In genomic region chr7:92134271-92135099, GRCh38 we compare ENCODE assay signal across 1 cellular context.
TF ChIP-seq lines count a peak whose summit lies in the region.

Gene CYP51A1 (minus strand): TSS chr7:92134477. CDS start chr7:92134364, 113 bp downstream.

TF ChIP-seq in HepG2, 621 proteins besides CTCF, POLR2A, EP300 and RAD21 (continued from another document and continues in another):
- TF ChIP-seq THRA (CRISPR knock-in tag; IDR thresholded peaks at IDR 0.05; ENCODE audit: borderline replicate concordance): no peak; the same call in 1 of the 2 replicates
- peak in 1 of 2 experiments; percentile 92; a peak in 2 of 4 replicates for TF ChIP-seq KLF16 (CRISPR knock-in tag; IDR thresholded peaks at IDR 0.05)
- TF ChIP-seq ZNF468 (CRISPR knock-in tag; IDR thresholded peaks at IDR 0.05): no peak
- peak; percentile 86; the same call in 1 of the 2 replicates for TF ChIP-seq DR1 (CRISPR knock-in tag; IDR thresholded peaks at IDR 0.05)
- TF ChIP-seq HNRNPK (IDR thresholded peaks at IDR 0.05; ENCODE audit: low read depth, low read length, poor library complexity, severe bottlenecking): no peak
- no peak for TF ChIP-seq SUZ12 (IDR thresholded peaks at IDR 0.05; ENCODE audit: low read depth, low read length)
- no peak; the same call in 1 of the 2 replicates for TF ChIP-seq ARID2 (CRISPR knock-in tag; IDR thresholded peaks at IDR 0.05; ENCODE audit: borderline replicate concordance)
- TF ChIP-seq ISX (CRISPR knock-in tag; conservative IDR thresholded peaks at IDR 0.05): peak; percentile 93
- TF ChIP-seq HOXA5 (CRISPR knock-in tag; IDR thresholded peaks at IDR 0.05): peak; percentile 85
- TF ChIP-seq ZEB1 (IDR thresholded peaks at IDR 0.05; ENCODE audit: insufficient replicate concordance, low read depth): peak; percentile 69
- TF ChIP-seq MED1 (CRISPR knock-in tag; IDR thresholded peaks at IDR 0.05): peak; percentile 80
- no peak; the same call in 1 of the 2 replicates for TF ChIP-seq ZNF30 (CRISPR knock-in tag; IDR thresholded peaks at IDR 0.05)
- no peak for TF ChIP-seq ATF7 (IDR thresholded peaks at IDR 0.05)
- TF ChIP-seq ATF7 (CRISPR knock-in tag; IDR thresholded peaks at IDR 0.05): peak; percentile 88
- no peak for TF ChIP-seq NR3C1 (CRISPR knock-in tag; IDR thresholded peaks at IDR 0.05)
- TF ChIP-seq ELF1 (CRISPR knock-in tag; IDR thresholded peaks at IDR 0.05): peak; percentile 44
- no peak for TF ChIP-seq MAFF (IDR thresholded peaks at IDR 0.05; ENCODE audit: low read depth, low read length)
- TF ChIP-seq LRRFIP1 (CRISPR knock-in tag; conservative IDR thresholded peaks at IDR 0.05): 0 out of 2 replicates have a peak, but pooled peaks have one; percentile 19
- TF ChIP-seq CHCHD3 (CRISPR knock-in tag; IDR thresholded peaks at IDR 0.05): 0 out of 2 replicates have a peak, but pooled peaks have one; percentile 17
- TF ChIP-seq TSC22D2 (CRISPR knock-in tag; IDR thresholded peaks at IDR 0.05; ENCODE audit: borderline replicate concordance): peak; percentile 34; the same call in 1 of the 2 replicates
- TF ChIP-seq ZNF891 (CRISPR knock-in tag; IDR thresholded peaks at IDR 0.05): peak; percentile 96
- TF ChIP-seq JUND (CRISPR knock-in tag; IDR thresholded peaks at IDR 0.05): peak; percentile 64; the same call in 1 of the 2 replicates
- TF ChIP-seq ZNF678 (CRISPR knock-in tag; IDR thresholded peaks at IDR 0.05): peak; percentile 51; the same call in 1 of the 2 replicates
- no peak for TF ChIP-seq SP140L (CRISPR knock-in tag; IDR thresholded peaks at IDR 0.05; ENCODE audit: borderline replicate concordance)
- TF ChIP-seq NAIF1 (CRISPR knock-in tag; IDR thresholded peaks at IDR 0.05; ENCODE audit: borderline replicate concordance): peak; percentile 91; the same call in 1 of the 2 replicates
- peak; percentile 97 for TF ChIP-seq ZNF615 (CRISPR knock-in tag; IDR thresholded peaks at IDR 0.05; ENCODE audit: borderline replicate concordance)
- no peak for TF ChIP-seq IRF1 (CRISPR knock-in tag; IDR thresholded peaks at IDR 0.05; ENCODE audit: low read depth)
- peak; percentile 70 for TF ChIP-seq WIZ (CRISPR knock-in tag; IDR thresholded peaks at IDR 0.05)
- peak; percentile 89; the same call in 1 of the 2 replicates for TF ChIP-seq HNF1B (CRISPR knock-in tag; IDR thresholded peaks at IDR 0.05)
- peak; percentile 65 for TF ChIP-seq U2AF1 (optimal IDR thresholded peaks at IDR 0.05; ENCODE audit: low read depth, low read length)
- peak; percentile 95 for TF ChIP-seq SNAPC4 (CRISPR knock-in tag; IDR thresholded peaks at IDR 0.05)
- no peak for TF ChIP-seq TERF1 (CRISPR knock-in tag; IDR thresholded peaks at IDR 0.05)
- peak; percentile 88 for TF ChIP-seq MEF2D (CRISPR knock-in tag; IDR thresholded peaks at IDR 0.05)
- TF ChIP-seq ZNF768 (CRISPR knock-in tag; IDR thresholded peaks at IDR 0.05): peak; percentile 76; the same call in 1 of the 2 replicates
- TF ChIP-seq FOXK2 (IDR thresholded peaks at IDR 0.05): no peak
- TF ChIP-seq ZBTB38 (CRISPR knock-in tag; IDR thresholded peaks at IDR 0.05): peak; percentile 11; the same call in 1 of the 2 replicates
- TF ChIP-seq MAFG (CRISPR knock-in tag; IDR thresholded peaks at IDR 0.05): no peak
- TF ChIP-seq ZBTB14 (CRISPR knock-in tag; IDR thresholded peaks at IDR 0.05): peak; percentile 50; the same call in 1 of the 2 replicates
- 0 out of 2 replicates have a peak, but pooled peaks have one; percentile 71 for TF ChIP-seq ZNF253 (CRISPR knock-in tag; IDR thresholded peaks at IDR 0.05; ENCODE audit: borderline replicate concordance)
- no peak for TF ChIP-seq PBX3 (CRISPR knock-in tag; IDR thresholded peaks at IDR 0.05; ENCODE audit: borderline replicate concordance)
- peak; percentile 91 for TF ChIP-seq ZNF691 (CRISPR knock-in tag; IDR thresholded peaks at IDR 0.05; ENCODE audit: borderline replicate concordance, low read depth)
- TF ChIP-seq GFI1 (CRISPR knock-in tag; IDR thresholded peaks at IDR 0.05; ENCODE audit: borderline replicate concordance): 0 out of 2 replicates have a peak, but pooled peaks have one; percentile 50
- TF ChIP-seq SMARCE1 (IDR thresholded peaks at IDR 0.05; ENCODE audit: borderline replicate concordance): no peak
- TF ChIP-seq ZZZ3 (CRISPR knock-in tag; IDR thresholded peaks at IDR 0.05; ENCODE audit: borderline replicate concordance): peak; percentile 80
- TF ChIP-seq SATB2 (CRISPR knock-in tag; IDR thresholded peaks at IDR 0.05): peak; percentile 69; the same call in 1 of the 2 replicates
- no peak for TF ChIP-seq REXO4 (CRISPR knock-in tag; IDR thresholded peaks at IDR 0.05; ENCODE audit: borderline replicate concordance)
- TF ChIP-seq NR2C2 (CRISPR knock-in tag; IDR thresholded peaks at IDR 0.05; ENCODE audit: borderline replicate concordance): peak; percentile 83
- peak; percentile 95 for TF ChIP-seq SPEN (CRISPR knock-in tag; IDR thresholded peaks at IDR 0.05; ENCODE audit: low read depth)
- TF ChIP-seq ZFP82 (CRISPR knock-in tag; IDR thresholded peaks at IDR 0.05; ENCODE audit: borderline replicate concordance): no peak
- TF ChIP-seq ZFAT (CRISPR knock-in tag; conservative IDR thresholded peaks at IDR 0.05): no peak
- peak; percentile 99 for TF ChIP-seq PCBP1 (IDR thresholded peaks at IDR 0.05; ENCODE audit: borderline replicate concordance, low read depth, low read length)
